In genomic region chr9:75447281-75447680, GRCh38 we compare ENCODE assay signal across 19 cellular contexts.
DNase-seq lines count a peak whose midpoint lies in the region; ATAC-seq and TF ChIP-seq lines count a peak whose summit lies in the region.
"Had no signal": no experiment of that assay in that cellular context is flagged by ENCODE, and none has a peak within 500 bp of the region (broad histone marks: within the 10 kb centered on the region; RNA-seq: fewer than 3 reads in every experiment).

No MANE protein-coding gene starts in this region.

- H3K4me1 ChIP-seq in adipocyte (ENCODE audit: control insufficient read depth, insufficient read depth, low read length) (peaks cover 45% of the 10 kb centered on the region), endodermal cell (ENCODE audit: control insufficient read depth, insufficient read depth, low read length) (peaks cover 12% of the 10 kb centered on the region), testis (peaks cover 31% of the 10 kb centered on the region), vagina (peaks cover 32% of the 10 kb centered on the region)

- H3K36me3 ChIP-seq in adipocyte (ENCODE audit: control insufficient read depth, insufficient read depth, low read length, severe bottlenecking) (no peaks in the 10 kb centered on the region), endodermal cell (ENCODE audit: control insufficient read depth, insufficient read depth, low read length) (no peaks in the 10 kb centered on the region), testis (ENCODE audit: low read depth, missing control alignments) (no peaks in the 10 kb centered on the region), vagina (no peaks in the 10 kb centered on the region)
- H3K36me3 ChIP-seq: BLaER1 treated with 17β-estradiol and CSF1 and Interleukin-3, amounts not matched to agents 10 nM and 100 nM had no signal

- intact Hi-C loops in testis (cut with DNase I; ENCODE audit: low total_unique reads) = no loop called here
- intact Hi-C loops in vagina (cut with DNase I) = no loop called here

- H3K9me3 ChIP-seq in adipocyte (ENCODE audit: control insufficient read depth, low read length) (no peaks in the 10 kb centered on the region), endodermal cell (ENCODE audit: control insufficient read depth, low read length) (peaks cover 6% of the 10 kb centered on the region), testis (no peaks in the 10 kb centered on the region), vagina (no peaks in the 10 kb centered on the region)

- H3K36me3 Mint-ChIP-seq in endodermal cell (ENCODE audit: low read depth) = no peaks in the 10 kb centered on the region
- H3K36me3 Mint-ChIP-seq: CD8-positive, alpha-beta T cell had no signal

- H3K4me1 Mint-ChIP-seq in endodermal cell = peaks cover 55% of the 10 kb centered on the region
- H3K4me1 Mint-ChIP-seq: B cell, IgD-negative memory B cell had no signal

- no peaks in the 10 kb centered on the region for H3K27me3 Mint-ChIP-seq in endodermal cell (ENCODE audit: insufficient read depth)
- H3K27me3 Mint-ChIP-seq: B cell had no signal

- TF ChIP-seq POLR2A in testis (IDR thresholded peaks at IDR 0.05) (no peak), vagina (IDR thresholded peaks at IDR 0.05) (no peak)

- peak overlapping the region; percentile 67 for H3K9ac ChIP-seq in adipocyte (ENCODE audit: low read length)
- H3K9ac ChIP-seq in endodermal cell (ENCODE audit: extremely low read depth, low read length, poor library complexity, severe bottlenecking) = no peak overlapping the region
- H3K9ac ChIP-seq: BLaER1 treated with 17β-estradiol and CSF1 and Interleukin-3, amounts not matched to agents 10 nM and 100 nM; GM23248 had no signal

- H3K4me3 ChIP-seq in adipocyte (ENCODE audit: low read length) (no peak overlapping the region), endodermal cell (ENCODE audit: low read length) (peak overlapping the region; percentile 37), testis (no peak overlapping the region), vagina (no peak overlapping the region)
- H3K4me3 ChIP-seq: BLaER1 treated with 17β-estradiol and CSF1 and Interleukin-3, amounts not matched to agents 10 nM and 100 nM; GM12878; GM23248 had no signal

- no peak for ATAC-seq in GM19463 (IDR thresholded peaks at IDR 0.05; ENCODE audit: unreplicated experiment)
- ATAC-seq: CD8-positive, alpha-beta T cell; GM12878; HepG2 had no signal

- no peak overlapping the region for H3K4me3 Mint-ChIP-seq in endodermal cell
- H3K4me3 Mint-ChIP-seq: B cell; CD8-positive, alpha-beta T cell; IgD-negative memory B cell had no signal

- H3K27ac Mint-ChIP-seq in endodermal cell = no peak overlapping the region
- H3K27ac Mint-ChIP-seq: B cell; CD8-positive, alpha-beta T cell; IgD-negative memory B cell had no signal

- no peak for TF ChIP-seq CTCF in endodermal cell (conservative IDR thresholded peaks at IDR 0.05)
- no peak for TF ChIP-seq CTCF in testis (IDR thresholded peaks at IDR 0.05)
- TF ChIP-seq CTCF in vagina (IDR thresholded peaks at IDR 0.05) = no peak

- 52% methylated on average over 1 of the region's 1 CpG; no CpG with 5 or more reads in 1 of the 2 experiments for WGBS in endodermal cell (ENCODE audit: insufficient coverage in 1 of 2, insufficient read length in 1 of 2), 2 experiments
- 94 to 100% methylated on average over 1 of the region's 1 CpG for WGBS in testis, 2 donors

- H3K27me3 ChIP-seq in adipocyte (replicated peaks; ENCODE audit: control insufficient read depth, insufficient read depth, low read length) (no peaks in the 10 kb centered on the region), endodermal cell (ENCODE audit: control insufficient read depth, insufficient read depth, low read length, poor library complexity, severe bottlenecking) (no peaks in the 10 kb centered on the region), testis (no peaks in the 10 kb centered on the region), vagina (no peaks in the 10 kb centered on the region)
- H3K27me3 ChIP-seq: BLaER1 treated with 17β-estradiol and CSF1 and Interleukin-3, amounts not matched to agents 10 nM and 100 nM had no signal

- peaks cover 5% of the 10 kb centered on the region for H3K9me3 Mint-ChIP-seq in endodermal cell
- H3K9me3 Mint-ChIP-seq: CD8-positive, alpha-beta T cell; IgD-negative memory B cell had no signal

- H3K27ac ChIP-seq in endodermal cell (ENCODE audit: low read depth, low read length) (no peak overlapping the region), testis (peak overlapping the region; percentile 47 to 67), vagina (peak overlapping the region; percentile 57)
- H3K27ac ChIP-seq: BLaER1 treated with 17β-estradiol and CSF1 and Interleukin-3, amounts not matched to agents 10 nM and 100 nM; GM23248 had no signal

- DNase-seq in adipocyte (ENCODE audit: low read depth) (no peak), endodermal cell (peak; percentile 63), testis (no peak), vagina (ENCODE audit: extremely low spot score in 2 of 2) (no peak), NCI-H226 (no peak)
- DNase-seq: Calu3; CD8-positive, alpha-beta T cell; DMS 273 treated with DMSO at 0.1 percent for 48 hours; DMS53; DND-41; EL; GM23248; HCEC 1CT had no signal
